26 cellular contexts compared by ENCODE assay signal in genomic region chr12:11872055-11872454, GRCh38.
"Had no signal": no experiment of that assay in that cellular context is flagged by ENCODE, and none has a peak within 500 bp of the region (broad histone marks: within the 10 kb centered on the region; RNA-seq: fewer than 3 reads in every experiment).

No MANE protein-coding gene starts in this region.

- H3K27ac Mint-ChIP-seq: activated CD4-positive, alpha-beta memory T cell treated with anti-CD3 and anti-CD28 coated beads, Interleukin-2, amount 10 ng/mL, durations not matched to agents 7 days and 5 days; activated naive CD4-positive, alpha-beta T cell treated with anti-CD3 and anti-CD28 coated beads for 36 hours; activated naive CD8-positive, alpha-beta T cell treated with anti-CD3 and anti-CD28 coated beads for 36 hours; activated T-cell treated with anti-CD3 and anti-CD28 coated beads, Interleukin-2, amount 50 U/mL, for 72 hours; brain; natural killer cell treated with Interleukin-12 subunit alpha and Interleukin-12 subunit beta and Interleukin-15 and Interleukin-18, amount 100 ng/mL, for 72 hours had no signal

- H3K4me3 ChIP-seq: adrenal gland, ascending aorta, cardiac muscle cell, left lung, mucosa of descending colon, spleen, transverse colon had no signal

- H3K9me3 Mint-ChIP-seq: activated naive CD4-positive, alpha-beta T cell treated with anti-CD3 and anti-CD28 coated beads for 36 hours; activated naive CD8-positive, alpha-beta T cell treated with anti-CD3 and anti-CD28 coated beads for 36 hours; activated T-cell treated with anti-CD3 and anti-CD28 coated beads, Interleukin-2, amount 50 U/mL, for 72 hours; natural killer cell treated with Interleukin-12 subunit alpha and Interleukin-12 subunit beta and Interleukin-15 and Interleukin-18, amount 100 ng/mL, for 72 hours had no signal

- DNase-seq: activated CD4-positive, alpha-beta memory T cell treated with anti-CD3 and anti-CD28 coated beads, Interleukin-2, amount 10 ng/mL, durations not matched to agents 7 days and 5 days; activated CD4-positive, alpha-beta T cell treated with anti-CD3 and anti-CD28 coated beads for 48 hours; activated effector memory CD4-positive, alpha-beta T cell treated with Interleukin-2 at 50 U/mL for 16 hours; activated naive CD4-positive, alpha-beta T cell treated with anti-CD3 and anti-CD28 coated beads for 36 hours; activated naive CD8-positive, alpha-beta T cell treated with anti-CD3 and anti-CD28 coated beads for 36 hours; activated T-cell treated with anti-CD3 and anti-CD28 coated beads, Interleukin-2, amount 50 U/mL, for 72 hours; adrenal gland; cortex of kidney; foreskin fibroblast; head of caudate nucleus; hippocampal formation; left lung; mucosa of descending colon; posterior cingulate gyrus; right cardiac atrium; spleen; stimulated activated naive CD4-positive, alpha-beta T cell; T-helper 9 cell; transverse colon had no signal

- H3K27ac ChIP-seq: adrenal gland, ascending aorta, cardiac muscle cell, left lung, spleen, transverse colon, VCaP had no signal

- H3K27me3 Mint-ChIP-seq: activated CD4-positive, alpha-beta memory T cell treated with anti-CD3 and anti-CD28 coated beads, Interleukin-2, amount 10 ng/mL, durations not matched to agents 7 days and 5 days; activated naive CD8-positive, alpha-beta T cell treated with anti-CD3 and anti-CD28 coated beads for 36 hours; brain; natural killer cell treated with Interleukin-12 subunit alpha and Interleukin-12 subunit beta and Interleukin-15 and Interleukin-18, amount 100 ng/mL, for 72 hours had no signal

- H3K27me3 ChIP-seq: adrenal gland, ascending aorta, cardiac muscle cell, left lung, spleen, transverse colon had no signal

- ATAC-seq: activated CD4-positive, CD25-positive, alpha-beta regulatory T cell treated with anti-CD3 and anti-CD28 coated beads, Interleukin-2, amount 50 U/mL, for 24 hours; activated T-cell treated with anti-CD3 and anti-CD28 coated beads, Interleukin-2, amount 50 U/mL, for 72 hours; esophagus mucosa; left lung; mucosa of descending colon; natural killer cell treated with Interleukin-12 subunit alpha and Interleukin-12 subunit beta and Interleukin-15 and Interleukin-18, amount 100 ng/mL, for 72 hours had no signal

- H3K4me3 Mint-ChIP-seq: activated CD4-positive, alpha-beta memory T cell treated with anti-CD3 and anti-CD28 coated beads, Interleukin-2, amount 10 ng/mL, durations not matched to agents 7 days and 5 days; activated naive CD4-positive, alpha-beta T cell treated with anti-CD3 and anti-CD28 coated beads for 36 hours; activated naive CD8-positive, alpha-beta T cell treated with anti-CD3 and anti-CD28 coated beads for 36 hours; activated T-cell treated with anti-CD3 and anti-CD28 coated beads, Interleukin-2, amount 50 U/mL, for 72 hours; brain; natural killer cell treated with Interleukin-12 subunit alpha and Interleukin-12 subunit beta and Interleukin-15 and Interleukin-18, amount 100 ng/mL, for 72 hours had no signal

- H3K9me3 ChIP-seq: adrenal gland, ascending aorta, left lung, mucosa of descending colon, transverse colon had no signal
